In the genomic region with DNA sequence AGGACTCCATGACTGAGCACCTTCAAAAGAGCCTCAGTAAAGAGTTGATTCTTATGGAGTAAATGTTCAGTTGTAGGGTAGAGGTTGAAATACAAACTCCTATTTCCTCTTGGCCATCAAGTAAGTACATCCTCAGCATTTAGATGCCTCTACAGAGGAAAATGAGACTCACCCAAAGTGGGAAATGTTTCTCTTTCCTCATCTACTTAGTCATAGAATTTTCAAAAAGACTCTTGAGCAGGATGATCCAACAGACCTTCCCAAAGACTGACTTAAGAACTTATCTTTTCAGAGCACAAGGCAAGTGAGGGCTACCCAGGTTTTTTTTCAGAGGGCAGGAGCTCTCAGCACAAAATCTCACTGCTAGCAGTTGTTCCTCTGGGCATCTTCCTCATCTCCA, we compare ENCODE assay signal across 1 cellular context.
TF ChIP-seq lines count a peak whose summit lies in the region.

No MANE protein-coding gene starts in this region.

TF ChIP-seq in IMR-90, 13 proteins besides CTCF, POLR2A, EP300 and RAD21 (continued from another document):
- no peak for TF ChIP-seq USF2 (IDR thresholded peaks at IDR 0.05; ENCODE audit: low read depth, low read length)
